8 cellular contexts compared by ENCODE assay signal in genomic region chr15:49045691-49046112, GRCh38. TPM values are rescaled to one million over a fixed set of nuclear protein-coding genes. Genes with fewer than 3 reads are reported as not detected.
A peak's percentile ranks its signal among the peaks of the same experiment; 100 is the strongest.
DNase-seq lines count a peak whose midpoint lies in the region; ATAC-seq and FAIRE-seq lines count a peak whose summit lies in the region.

No MANE protein-coding gene starts in this region.

- peaks cover 5% of the 10 kb centered on the region for H3K4me1 ChIP-seq in stomach smooth muscle (ENCODE audit: control insufficient read depth, insufficient read depth, low read length)

- peak; percentile 30 for ATAC-seq in HG02938 (IDR thresholded peaks at IDR 0.05; ENCODE audit: unreplicated experiment)
- peak; percentile 41 for ATAC-seq in central memory CD8-positive, alpha-beta T cell (replicated peaks; ENCODE audit: extremely low read depth, poor library complexity, severe bottlenecking)
- ATAC-seq in left colon, result peak; percentile 50

- H3K4me3 Mint-ChIP-seq in central memory CD8-positive, alpha-beta T cell, result peak overlapping the region; percentile 98

- peak overlapping the region; percentile 89 to 97 for H3K4me3 ChIP-seq in stomach smooth muscle (ENCODE audit: low read length in 2 of 2)

- H3K4me1 Mint-ChIP-seq in central memory CD8-positive, alpha-beta T cell, result peaks cover 39% of the 10 kb centered on the region

- peak overlapping the region; percentile 91 to 94 for H3K9ac ChIP-seq in stomach smooth muscle (ENCODE audit: low read length in 2 of 2)

- H3K27ac Mint-ChIP-seq in central memory CD8-positive, alpha-beta T cell (ENCODE audit: low read depth), result peak overlapping the region; percentile 98

- no peaks in the 10 kb centered on the region for H3K36me3 ChIP-seq in stomach smooth muscle (ENCODE audit: control insufficient read depth in 2 of 2, insufficient read depth in 2 of 2, low read length in 2 of 2)

- no peaks in the 10 kb centered on the region for H3K9me3 Mint-ChIP-seq in central memory CD8-positive, alpha-beta T cell

- no peaks in the 10 kb centered on the region for H3K9me3 ChIP-seq in stomach smooth muscle (ENCODE audit: control insufficient read depth in 2 of 2, low read length in 2 of 2)

- no peaks in the 10 kb centered on the region for H3K27me3 Mint-ChIP-seq in central memory CD8-positive, alpha-beta T cell

- H3K27ac ChIP-seq in stomach smooth muscle (ENCODE audit: low read length), result peak overlapping the region; percentile 70

- peaks cover 13% of the 10 kb centered on the region for H3K36me3 Mint-ChIP-seq in central memory CD8-positive, alpha-beta T cell (ENCODE audit: insufficient read depth)

- H3K27me3 ChIP-seq in stomach smooth muscle (ENCODE audit: control insufficient read depth in 1 of 2, insufficient read depth in 2 of 2, low read length in 2 of 2), result no peaks in the 10 kb centered on the region

- intact Hi-C loops in left colon (cut with DNase I, micrococcal nuclease), result no loop called here

- peak; percentile 76 for FAIRE-seq in GM18507 (lab: Jason Lieb, UNC)

- DNase-seq in Ammon's horn (ENCODE audit: low spot score) (peak; percentile 29), GM18507 (ENCODE audit: extremely low spot score, insufficient read length, low read depth) (peak; percentile 25), OCI-M1 (lab: John Stamatoyannopoulos, UW) (peak; percentile 45), left colon (no peak), mucosa of gallbladder (ENCODE audit: low spot score) (no peak)
- no peak for DNase-seq in central memory CD8-positive, alpha-beta T cell (ENCODE audit: low spot score in 2 of 2)

RNA-seq across cellular contexts. Expression of gene SECISBP2L, which starts 0.5 kb away (rescaled TPM):
- total RNA-seq in left colon (10 to 100 TPM; 40.9 to 48.5 TPM), mucosa of gallbladder (56.1 TPM)

Comparison
In these comparisons a context has a peak if more than half of its experiments do, and no peak if none do; other contexts are left out.
1. DNase-seq: peak in Ammon's horn (single experiment), GM18507 (single experiment) and OCI-M1 (single experiment); none in central memory CD8-positive, alpha-beta T cell (0 of 2), left colon (0 of 2) and mucosa of gallbladder (single experiment).
2. Peak in every context shown above with its lines, with median percentiles within 50 percentile points of each other: ATAC-seq.